Comparison of ENCODE assay signal across 27 cellular contexts in genomic region chr20:44288252-44288651, GRCh38. TPM values are rescaled to one million over a fixed set of nuclear protein-coding genes. Genes with fewer than 3 reads are reported as not detected.
DNase-seq lines count a peak whose midpoint lies in the region; ATAC-seq, FAIRE-seq and TF ChIP-seq lines count a peak whose summit lies in the region.
"Had no signal": no experiment of that assay in that cellular context is flagged by ENCODE, and none has a peak within 500 bp of the region (broad histone marks: within the 10 kb centered on the region; RNA-seq: fewer than 3 reads in every experiment).

No MANE protein-coding gene starts in this region.

- CTCF ChIA-PET in activated CD8-positive, alpha-beta T cell treated with anti-CD3 and anti-CD28 coated beads for 36 hours (lab: Charles Lee) = interaction anchor here (1.5 kb wide), 1 partner anchor 72 kb away, joined by 3 read pairs; no protein-coding TSS in a partner anchor

- ATAC-seq in activated CD8-positive, alpha-beta T cell treated with anti-CD3 and anti-CD28 coated beads for 36 hours = no peak
- ATAC-seq in right cardiac atrium = peak; percentile 57 to 75
- ATAC-seq: WTC11 had no signal

- no peak overlapping the region for H3K4me3 ChIP-seq in right cardiac atrium (ENCODE audit: low read length)
- H3K4me3 ChIP-seq: cardiac muscle cell, stomach had no signal

- no peaks in the 10 kb centered on the region for H3K9me3 ChIP-seq in right cardiac atrium (ENCODE audit: control insufficient read depth, low read length)
- H3K9me3 ChIP-seq: stomach had no signal

- H3K4me3 Mint-ChIP-seq in activated CD8-positive, alpha-beta T cell treated with anti-CD3 and anti-CD28 coated beads for 36 hours = no peak overlapping the region
- no peak overlapping the region for H3K4me3 Mint-ChIP-seq in endothelial cell (ENCODE audit: unreplicated experiment)
- H3K4me3 Mint-ChIP-seq: activated T-cell treated with anti-CD3 and anti-CD28 coated beads, Interleukin-2, amount 50 U/mL, for 24 hours; WTC11 had no signal

- H3K27me3 ChIP-seq in right cardiac atrium (ENCODE audit: control insufficient read depth, insufficient read depth) = no peaks in the 10 kb centered on the region
- H3K27me3 ChIP-seq: cardiac muscle cell, stomach had no signal

- peaks cover 3% of the 10 kb centered on the region for H3K36me3 Mint-ChIP-seq in activated CD8-positive, alpha-beta T cell treated with anti-CD3 and anti-CD28 coated beads for 36 hours (ENCODE audit: low read depth)
- H3K36me3 Mint-ChIP-seq in endothelial cell (ENCODE audit: low read depth, unreplicated experiment) = no peaks in the 10 kb centered on the region

- no peak for FAIRE-seq in D721Med (lab: Jason Lieb, UNC)
- FAIRE-seq: islet of Langerhans had no signal

- intact Hi-C loops in activated CD8-positive, alpha-beta T cell treated with anti-CD3 and anti-CD28 coated beads for 36 hours (cut with micrococcal nuclease) = no loop called here
- intact Hi-C loops in right cardiac atrium (cut with DNase I) = no loop called here

- POLR2A ChIA-PET in activated CD8-positive, alpha-beta T cell treated with anti-CD3 and anti-CD28 coated beads for 36 hours (lab: Charles Lee) = no interaction called here

- 95% methylated on average over 3 of the region's 3 CpGs for WGBS in right cardiac atrium

- H3K27ac ChIP-seq in right cardiac atrium (ENCODE audit: low read length) = no peak overlapping the region
- H3K27ac ChIP-seq: 22Rv1, cardiac muscle cell, stomach had no signal

- H3K4me1 Mint-ChIP-seq in activated CD8-positive, alpha-beta T cell treated with anti-CD3 and anti-CD28 coated beads for 36 hours (ENCODE audit: low read depth) = no peaks in the 10 kb centered on the region
- peaks cover 3% of the 10 kb centered on the region for H3K4me1 Mint-ChIP-seq in endothelial cell (ENCODE audit: unreplicated experiment)
- H3K4me1 Mint-ChIP-seq: WTC11 had no signal

- peaks cover 5% of the 10 kb centered on the region for H3K4me1 ChIP-seq in right cardiac atrium (ENCODE audit: control insufficient read depth, insufficient read depth, low read length)
- H3K4me1 ChIP-seq: stomach had no signal

- DNase-seq in DMS 273 (lab: John Stamatoyannopoulos, UW; ENCODE audit: unreplicated experiment) (peak; percentile 5), DMS 273 treated with DMSO at 0.1 percent for 48 hours (lab: John Stamatoyannopoulos, UW) (no peak), ELR (ENCODE audit: low read depth) (peak; percentile 32), right cardiac atrium (no peak), D721Med (ENCODE audit: insufficient read length, low spot score) (no peak), cerebellar cortex (ENCODE audit: low spot score) (no peak), endothelial cell (ENCODE audit: low spot score) (no peak)
- peak; percentile 26 for DNase-seq in activated CD8-positive, alpha-beta T cell treated with anti-CD3 and anti-CD28 coated beads for 36 hours
- DNase-seq: activated CD8-positive, alpha-beta memory T cell treated with anti-CD3 and anti-CD28 coated beads for 24 hours; activated naive CD4-positive, alpha-beta T cell treated with anti-CD3 and anti-CD28 coated beads, Interleukin-2, amount 50 U/mL, for 16 hours; activated T-cell treated with anti-CD3 and anti-CD28 coated beads, Interleukin-2, amount 50 U/mL, for 24 hours; foreskin fibroblast; hypothalamus; mammary epithelial cell; MM.1S; NCI-H1417 treated with DMSO at 0.1 percent for 48 hours; NCI-H2171; NCI-H524; stimulated activated CD4-positive, alpha-beta T cell treated with anti-CD3 and anti-CD28 coated beads, Interleukin-4, amount 100 ng/mL, for 4 hours; stomach; trophoblast cell had no signal

- no peak overlapping the region for H3K27ac Mint-ChIP-seq in activated CD8-positive, alpha-beta T cell treated with anti-CD3 and anti-CD28 coated beads for 36 hours
- H3K27ac Mint-ChIP-seq in endothelial cell (ENCODE audit: unreplicated experiment) = no peak overlapping the region
- H3K27ac Mint-ChIP-seq: activated T-cell treated with anti-CD3 and anti-CD28 coated beads, Interleukin-2, amount 50 U/mL, for 24 hours; WTC11 had no signal

- no peak for TF ChIP-seq CTCF in activated CD8-positive, alpha-beta T cell treated with anti-CD3 and anti-CD28 coated beads for 36 hours (IDR thresholded peaks at IDR 0.05)
- TF ChIP-seq CTCF in D721Med (IDR thresholded peaks at IDR 0.05; ENCODE audit: insufficient read depth, missing control alignments) (no peak), endothelial cell (IDR thresholded peaks at IDR 0.05; ENCODE audit: unreplicated experiment) (no peak)

- no peaks in the 10 kb centered on the region for H3K27me3 Mint-ChIP-seq in activated CD8-positive, alpha-beta T cell treated with anti-CD3 and anti-CD28 coated beads for 36 hours
- H3K27me3 Mint-ChIP-seq in endothelial cell (ENCODE audit: unreplicated experiment) = peaks cover 1% of the 10 kb centered on the region
- H3K27me3 Mint-ChIP-seq: activated T-cell treated with anti-CD3 and anti-CD28 coated beads, Interleukin-2, amount 50 U/mL, for 24 hours had no signal

- H3K9me3 Mint-ChIP-seq in activated CD8-positive, alpha-beta T cell treated with anti-CD3 and anti-CD28 coated beads for 36 hours = no peaks in the 10 kb centered on the region
- H3K9me3 Mint-ChIP-seq in endothelial cell (ENCODE audit: unreplicated experiment) = no peaks in the 10 kb centered on the region
- H3K9me3 Mint-ChIP-seq: activated T-cell treated with anti-CD3 and anti-CD28 coated beads, Interleukin-2, amount 50 U/mL, for 24 hours had no signal

RNA-seq across cellular contexts. Expression of gene FITM2, which starts 22.8 kb away (rescaled TPM):
- 1 to 10 TPM; 2.0 to 2.1 TPM for total RNA-seq in activated CD8-positive, alpha-beta T cell treated with anti-CD3 and anti-CD28 coated beads for 36 hours
- total RNA-seq in right cardiac atrium (100 to 1,000 TPM; 121 to 150 (median 145) TPM), endothelial cell (ENCODE audit: unreplicated experiment) (2.8 TPM)
- 57.1 TPM for polyA plus RNA-seq in right cardiac atrium

RNA-seq across cellular contexts. Expression of gene GDAP1L1, which starts 41.1 kb away (rescaled TPM):
- total RNA-seq in activated CD8-positive, alpha-beta T cell treated with anti-CD3 and anti-CD28 coated beads for 36 hours = under 1 TPM in 1 of 2 experiments, not detected in 1; 0.18 TPM
- total RNA-seq in right cardiac atrium (1 to 10 TPM in 1 of 4 donors, under 1 TPM in 3; 0.17 to 2.8 (median 0.55) TPM), endothelial cell (ENCODE audit: unreplicated experiment) (1.7 TPM)
- polyA plus RNA-seq in right cardiac atrium = 1.4 TPM
- total RNA-seq: epithelial cell of proximal tubule, mammary epithelial cell had no signal
- polyA plus RNA-seq: mammary epithelial cell had no signal

RNA-seq across cellular contexts. Expression of gene R3HDML, which starts 48.6 kb away (rescaled TPM):
- not detected for total RNA-seq in activated CD8-positive, alpha-beta T cell treated with anti-CD3 and anti-CD28 coated beads for 36 hours
- total RNA-seq in right cardiac atrium (not detected), endothelial cell (ENCODE audit: unreplicated experiment) (not detected)
- polyA plus RNA-seq in right cardiac atrium = not detected
- total RNA-seq: cardiac muscle cell, epithelial cell of proximal tubule, mammary epithelial cell, myocyte, stomach, WTC11 had no signal
- polyA plus RNA-seq: cardiac muscle cell, mammary epithelial cell, stomach had no signal

Comparison
In these comparisons a context has a peak if more than half of its experiments do, and no peak if none do; other contexts are left out.
1. DNase-seq: peak in DMS 273 (single experiment), ELR (single experiment) and activated CD8-positive, alpha-beta T cell treated with anti-CD3 and anti-CD28 coated beads for 36 hours (single experiment); none in DMS 273 treated with DMSO at 0.1 percent for 48 hours (single experiment), right cardiac atrium (0 of 3), D721Med (single experiment), cerebellar cortex (single experiment) and endothelial cell (single experiment).
2. RNA of gene FITM2, which starts 22.8 kb away (total RNA-seq): 121 to 150 TPM in right cardiac atrium; 2.8 TPM in endothelial cell (single experiment) and 2.0 to 2.1 TPM in activated CD8-positive, alpha-beta T cell treated with anti-CD3 and anti-CD28 coated beads for 36 hours; every median in the first group is over 10 times any median in the second.